Comparison of ENCODE assay signal across 28 cellular contexts in the genomic region with DNA sequence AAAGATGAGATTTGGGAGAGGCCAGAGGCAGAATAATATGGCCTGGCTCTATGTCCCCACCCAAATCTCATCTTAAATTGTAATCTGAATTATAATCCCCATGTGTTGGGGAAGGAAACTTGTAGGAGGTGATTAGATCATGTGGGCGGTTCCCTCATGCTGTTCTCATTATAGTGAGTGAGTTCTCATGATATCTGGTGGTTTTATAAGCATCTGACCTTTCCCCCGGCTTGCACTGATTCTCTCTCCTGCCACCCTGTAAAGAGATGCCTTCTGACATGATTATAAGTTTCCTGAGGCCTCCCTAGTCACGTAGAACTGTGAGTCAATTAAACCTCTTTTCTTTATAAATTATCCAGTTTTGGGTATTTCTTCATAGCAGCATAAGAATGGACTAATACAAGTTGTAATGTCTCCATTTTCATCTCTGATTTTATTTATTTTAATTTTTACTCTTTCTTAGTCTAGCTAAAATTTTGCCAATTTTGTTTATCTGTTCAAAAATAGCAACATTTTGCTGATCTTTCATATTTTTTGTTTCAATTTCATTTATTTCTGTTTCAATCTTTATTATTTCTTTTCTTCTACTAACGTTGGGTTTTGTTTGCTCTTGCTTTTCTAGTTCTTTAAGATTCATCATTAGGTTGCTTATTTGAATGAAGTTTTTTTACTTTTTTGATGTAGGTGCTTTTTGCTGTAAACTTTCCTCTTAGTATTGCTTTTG.
"Had no signal": no experiment of that assay in that cellular context is flagged by ENCODE, and none has a peak within 500 bp of the region (broad histone marks: within the 10 kb centered on the region; RNA-seq: fewer than 3 reads in every experiment).

No MANE protein-coding gene starts in this region.

- H3K36me3 ChIP-seq: brain microvascular endothelial cell, SJSA1 had no signal

- H3K4me1 ChIP-seq: SJSA1 had no signal

- H3K27ac ChIP-seq: brain microvascular endothelial cell, SJSA1 had no signal

- ATAC-seq: activated CD8-positive, alpha-beta T cell treated with anti-CD3 and anti-CD28 coated beads for 36 hours; activated T-cell treated with anti-CD3 and anti-CD28 coated beads, Interleukin-2, amount 50 U/mL, for 72 hours; activated T-helper 17 cell treated with anti-CD3 and anti-CD28 coated beads, Interleukin-2, amount 50 U/mL, for 72 hours; Panc1 had no signal

- H3K4me2 ChIP-seq: SK-N-SH had no signal

- DNase-seq: activated CD4-positive, alpha-beta T cell treated with anti-CD3 and anti-CD28 coated beads, Interleukin-2, amount 10 ng/mL, durations not matched to agents 24 days and 14 days; activated CD4-positive, alpha-beta T cell treated with anti-CD3 and anti-CD28 coated beads, Interleukin-2, amount 50 U/mL, for 4 hours; activated CD8-positive, alpha-beta T cell treated with anti-CD3 and anti-CD28 coated beads for 36 hours; activated effector memory CD4-positive, alpha-beta T cell treated with anti-CD3 and anti-CD28 coated beads, Interleukin-2, amount 50 U/mL, for 16 hours; activated naive CD4-positive, alpha-beta T cell; activated naive CD4-positive, alpha-beta T cell treated with anti-CD3 and anti-CD28 coated beads, Interleukin-2, amount 50 U/mL, for 16 hours; activated naive CD8-positive, alpha-beta T cell treated with anti-CD3 and anti-CD28 coated beads for 36 hours; activated T-cell treated with anti-CD3 and anti-CD28 coated beads, Interleukin-2, amount 50 U/mL, for 1 hour; activated T-cell treated with anti-CD3 and anti-CD28 coated beads, Interleukin-2, amount 50 U/mL, for 72 hours; amniotic stem cell; aorta; brain microvascular endothelial cell; central memory CD4-positive, alpha-beta T cell; NCI-H1048; NCI-H1105 treated with DMSO at 0.1 percent for 48 hours; NCI-H1436; NCI-H1694; NCI-H1930; NCI-H2081 treated with DMSO at 0.1 percent for 48 hours; NCI-H226; NCI-H524 treated with DMSO at 0.1 percent for 48 hours; RPMI8226; SHP77 treated with DMSO at 0.1 percent for 48 hours; SK-N-SH had no signal

- FAIRE-seq: TTC549 had no signal

- H3K9ac ChIP-seq: SK-N-SH had no signal

- H3K9me3 ChIP-seq: SJSA1, SK-N-SH had no signal

- H3K4me3 ChIP-seq: SJSA1 had no signal

- H3K27me3 ChIP-seq: brain microvascular endothelial cell, SJSA1 had no signal
